9 cellular contexts compared by ENCODE assay signal in genomic region chr5:107486489-107486888, GRCh38.
A peak's percentile ranks its signal among the peaks of the same experiment; 100 is the strongest.
DNase-seq lines count a peak whose midpoint lies in the region; ATAC-seq lines count a peak whose summit lies in the region.
"Had no signal": no experiment of that assay in that cellular context is flagged by ENCODE, and none has a peak within 500 bp of the region (broad histone marks: within the 10 kb centered on the region; RNA-seq: fewer than 3 reads in every experiment).

No MANE protein-coding gene starts in this region.

- peaks cover 13% of the 10 kb centered on the region for H3K36me3 Mint-ChIP-seq in activated CD8-positive, alpha-beta memory T cell treated with anti-CD3 and anti-CD28 coated beads, Interleukin-2, amount 10 ng/mL, durations not matched to agents 7 days and 5 days
- peaks cover 11% of the 10 kb centered on the region for H3K36me3 Mint-ChIP-seq in activated CD4-positive, alpha-beta memory T cell treated with anti-CD3 and anti-CD28 coated beads, Interleukin-2, amount 10 ng/mL, durations not matched to agents 7 days and 5 days (ENCODE audit: low read depth)

- DNase-seq in activated CD8-positive, alpha-beta memory T cell treated with anti-CD3 and anti-CD28 coated beads, Interleukin-2, amount 10 ng/mL, durations not matched to agents 7 days and 5 days, result peak; percentile 75
- DNase-seq in activated CD8-positive, alpha-beta memory T cell treated with anti-CD3 and anti-CD28 coated beads for 24 hours, result no peak
- peak; percentile 53 for DNase-seq in activated CD4-positive, alpha-beta memory T cell treated with anti-CD3 and anti-CD28 coated beads, Interleukin-2, amount 10 ng/mL, durations not matched to agents 7 days and 5 days
- DNase-seq in non-pigmented ciliary epithelial cell (ENCODE audit: low read depth) (peak; percentile 53), NCI-H524 treated with DMSO at 0.1 percent for 48 hours (lab: John Stamatoyannopoulos, UW) (no peak), germinal center (ENCODE audit: low spot score) (no peak), OCI-M2 (lab: John Stamatoyannopoulos, UW; ENCODE audit: unreplicated experiment) (no peak)

- peaks cover 7% of the 10 kb centered on the region for H3K9me3 Mint-ChIP-seq in activated CD8-positive, alpha-beta memory T cell treated with anti-CD3 and anti-CD28 coated beads, Interleukin-2, amount 10 ng/mL, durations not matched to agents 7 days and 5 days (ENCODE audit: low read depth)
- H3K9me3 Mint-ChIP-seq in activated CD4-positive, alpha-beta memory T cell treated with anti-CD3 and anti-CD28 coated beads, Interleukin-2, amount 10 ng/mL, durations not matched to agents 7 days and 5 days, result peaks cover 13% of the 10 kb centered on the region

- H3K27me3 Mint-ChIP-seq in activated CD8-positive, alpha-beta memory T cell treated with anti-CD3 and anti-CD28 coated beads, Interleukin-2, amount 10 ng/mL, durations not matched to agents 7 days and 5 days, result peaks cover 6% of the 10 kb centered on the region
- H3K27me3 Mint-ChIP-seq in activated CD4-positive, alpha-beta memory T cell treated with anti-CD3 and anti-CD28 coated beads, Interleukin-2, amount 10 ng/mL, durations not matched to agents 7 days and 5 days, result peaks cover 10% of the 10 kb centered on the region
- H3K27me3 Mint-ChIP-seq: B cell had no signal

- peaks cover 23% of the 10 kb centered on the region for H3K4me1 Mint-ChIP-seq in activated CD8-positive, alpha-beta memory T cell treated with anti-CD3 and anti-CD28 coated beads, Interleukin-2, amount 10 ng/mL, durations not matched to agents 7 days and 5 days
- H3K4me1 Mint-ChIP-seq in activated CD4-positive, alpha-beta memory T cell treated with anti-CD3 and anti-CD28 coated beads, Interleukin-2, amount 10 ng/mL, durations not matched to agents 7 days and 5 days, result peaks cover 27% of the 10 kb centered on the region
- H3K4me1 Mint-ChIP-seq: B cell had no signal

- CTCF ChIA-PET in activated CD8-positive, alpha-beta memory T cell treated with anti-CD3 and anti-CD28 coated beads, Interleukin-2, amount 10 ng/mL, durations not matched to agents 7 days and 5 days (lab: Charles Lee), result interaction anchor here (1.5 kb wide), 1 partner anchor 86 kb away, joined by 4 read pairs; no protein-coding TSS in a partner anchor
- CTCF ChIA-PET in activated CD4-positive, alpha-beta memory T cell treated with anti-CD3 and anti-CD28 coated beads, Interleukin-2, amount 10 ng/mL, durations not matched to agents 7 days and 5 days (lab: Charles Lee), result interaction anchor here (0.6 kb wide), 1 partner anchor 1583 kb away, joined by 3 read pairs; no protein-coding TSS in a partner anchor

- ATAC-seq in activated CD8-positive, alpha-beta memory T cell treated with anti-CD3 and anti-CD28 coated beads, Interleukin-2, amount 10 ng/mL, durations not matched to agents 7 days and 5 days, result peak; percentile 99
- ATAC-seq in HG03280 (IDR thresholded peaks at IDR 0.05; ENCODE audit: unreplicated experiment), result peak; percentile 66

- peak overlapping the region; percentile 8 for H3K27ac Mint-ChIP-seq in activated CD8-positive, alpha-beta memory T cell treated with anti-CD3 and anti-CD28 coated beads, Interleukin-2, amount 10 ng/mL, durations not matched to agents 7 days and 5 days
- H3K27ac Mint-ChIP-seq in activated CD4-positive, alpha-beta memory T cell treated with anti-CD3 and anti-CD28 coated beads, Interleukin-2, amount 10 ng/mL, durations not matched to agents 7 days and 5 days, result no peak overlapping the region
- H3K27ac Mint-ChIP-seq: B cell had no signal

- POLR2A ChIA-PET in activated CD4-positive, alpha-beta memory T cell treated with anti-CD3 and anti-CD28 coated beads, Interleukin-2, amount 10 ng/mL, durations not matched to agents 7 days and 5 days (lab: Charles Lee), result no interaction called here

- no peak overlapping the region for H3K4me3 Mint-ChIP-seq in activated CD8-positive, alpha-beta memory T cell treated with anti-CD3 and anti-CD28 coated beads, Interleukin-2, amount 10 ng/mL, durations not matched to agents 7 days and 5 days
- no peak overlapping the region for H3K4me3 Mint-ChIP-seq in activated CD4-positive, alpha-beta memory T cell treated with anti-CD3 and anti-CD28 coated beads, Interleukin-2, amount 10 ng/mL, durations not matched to agents 7 days and 5 days
- H3K4me3 Mint-ChIP-seq: B cell had no signal

Comparison
In these comparisons a context has a peak if more than half of its experiments do, and no peak if none do; other contexts are left out.
1. DNase-seq: peak in activated CD8-positive, alpha-beta memory T cell treated with anti-CD3 and anti-CD28 coated beads, Interleukin-2, amount 10 ng/mL, durations not matched to agents 7 days and 5 days (single experiment), activated CD4-positive, alpha-beta memory T cell treated with anti-CD3 and anti-CD28 coated beads, Interleukin-2, amount 10 ng/mL, durations not matched to agents 7 days and 5 days (single experiment) and non-pigmented ciliary epithelial cell (single experiment); none in activated CD8-positive, alpha-beta memory T cell treated with anti-CD3 and anti-CD28 coated beads for 24 hours (single experiment), NCI-H524 treated with DMSO at 0.1 percent for 48 hours (single experiment), germinal center (single experiment) and OCI-M2 (single experiment).